3 cellular contexts compared by ENCODE assay signal in genomic region chr16:57216968-57217367, GRCh38.
TF ChIP-seq lines count a peak whose summit lies in the region.

No MANE protein-coding gene starts in this region.

TF ChIP-seq in HepG2, 621 proteins besides CTCF, POLR2A, EP300 and RAD21:
- TF ChIP-seq ZNF703 (CRISPR knock-in tag; IDR thresholded peaks at IDR 0.05; ENCODE audit: borderline replicate concordance) (no peak), STAG1 (CRISPR knock-in tag; IDR thresholded peaks at IDR 0.05) (peak; percentile 35), ZNF569 (CRISPR knock-in tag; IDR thresholded peaks at IDR 0.05; ENCODE audit: borderline replicate concordance) (no peak)
TF ChIP-seq in HepG2: peak in this region for 1.

TF ChIP-seq in HEK293, 187 proteins besides CTCF, POLR2A, EP300 and RAD21:
- TF ChIP-seq ZNF707 (tag by site-specific recombination; IDR thresholded peaks at IDR 0.05), result no peak
- TF ChIP-seq ZNF202 (tag by site-specific recombination; IDR thresholded peaks at IDR 0.05; ENCODE audit: borderline replicate concordance), result no peak
- TF ChIP-seq TSHZ1 (tag by site-specific recombination; IDR thresholded peaks at IDR 0.05; ENCODE audit: borderline replicate concordance), result no peak
- no peak for TF ChIP-seq ZNF677 (tag by site-specific recombination; IDR thresholded peaks at IDR 0.05)
- no peak for TF ChIP-seq ZBTB8A (tag by site-specific recombination; IDR thresholded peaks at IDR 0.05)
- no peak; the same call in 1 of the 2 replicates for TF ChIP-seq ZNF274 (IDR thresholded peaks at IDR 0.05; ENCODE audit: low read length)
- TF ChIP-seq ZNF274 (tag by site-specific recombination; IDR thresholded peaks at IDR 0.05; ENCODE audit: borderline replicate concordance), result peak; percentile 69; the same call in 1 of the 2 replicates
- peak; percentile 31 for TF ChIP-seq SETDB1 (IDR thresholded peaks at IDR 0.05; ENCODE audit: insufficient read length, low read length)

TF ChIP-seq in K562, 482 proteins besides CTCF, POLR2A, EP300 and RAD21:
- TF ChIP-seq RFX5 (IDR thresholded peaks at IDR 0.05; ENCODE audit: low read depth, low read length), result no peak
- no peak for TF ChIP-seq STAT5B (CRISPR knock-in tag; IDR thresholded peaks at IDR 0.05)
- no peak for TF ChIP-seq RBM14 (IDR thresholded peaks at IDR 0.05; ENCODE audit: borderline replicate concordance, insufficient read depth, low read depth, low read length)
- TF ChIP-seq AFF4 (CRISPR knock-in tag; IDR thresholded peaks at IDR 0.05), result no peak
- TF ChIP-seq ZNF23 (CRISPR knock-in tag; IDR thresholded peaks at IDR 0.05), result no peak
- TF ChIP-seq ZNF655 (CRISPR knock-in tag; IDR thresholded peaks at IDR 0.05), result no peak
- TF ChIP-seq ZNF274 (IDR thresholded peaks at IDR 0.05; ENCODE audit: borderline replicate concordance, low read depth, low read length), result peak; percentile 86
- TF ChIP-seq MLX (CRISPR knock-in tag; conservative IDR thresholded peaks at IDR 0.05), result no peak
